In the genomic region with DNA sequence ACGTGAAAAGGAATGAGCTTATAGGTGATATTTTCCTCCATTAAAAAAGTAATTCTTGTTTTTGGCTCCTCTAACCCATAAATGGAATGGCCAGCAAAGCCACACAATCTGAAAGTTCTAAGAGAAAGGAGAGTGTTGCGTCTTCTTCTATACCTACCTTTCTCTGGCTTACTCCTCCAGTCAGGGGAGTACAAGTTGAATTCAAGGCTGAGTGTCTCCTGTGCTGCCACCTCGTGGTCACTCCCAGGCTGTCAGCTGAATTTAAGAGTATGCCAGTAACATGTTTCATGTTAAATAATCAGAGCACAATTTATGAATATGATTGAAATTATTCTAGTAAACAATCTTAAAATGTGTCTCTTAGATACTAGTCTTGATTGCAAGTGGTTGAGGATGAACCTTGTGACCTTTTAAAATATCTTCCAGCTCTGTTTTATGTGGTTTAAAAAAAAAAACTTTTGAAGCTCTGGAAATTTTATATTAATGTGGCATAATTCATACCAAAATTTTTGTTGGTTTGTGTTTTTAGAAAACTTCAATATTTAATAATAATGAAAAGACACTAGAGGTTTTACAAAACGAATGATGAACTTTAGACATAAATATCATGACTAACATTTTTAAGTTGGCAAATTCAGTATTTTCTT, we compare ENCODE assay signal across 1 cellular context.
TF ChIP-seq lines count a peak whose summit lies in the region.

No MANE protein-coding gene starts in this region.

TF ChIP-seq in Ishikawa, 13 proteins besides CTCF, POLR2A, EP300 and RAD21 (continued from another document):
- TF ChIP-seq, protein P1, sequence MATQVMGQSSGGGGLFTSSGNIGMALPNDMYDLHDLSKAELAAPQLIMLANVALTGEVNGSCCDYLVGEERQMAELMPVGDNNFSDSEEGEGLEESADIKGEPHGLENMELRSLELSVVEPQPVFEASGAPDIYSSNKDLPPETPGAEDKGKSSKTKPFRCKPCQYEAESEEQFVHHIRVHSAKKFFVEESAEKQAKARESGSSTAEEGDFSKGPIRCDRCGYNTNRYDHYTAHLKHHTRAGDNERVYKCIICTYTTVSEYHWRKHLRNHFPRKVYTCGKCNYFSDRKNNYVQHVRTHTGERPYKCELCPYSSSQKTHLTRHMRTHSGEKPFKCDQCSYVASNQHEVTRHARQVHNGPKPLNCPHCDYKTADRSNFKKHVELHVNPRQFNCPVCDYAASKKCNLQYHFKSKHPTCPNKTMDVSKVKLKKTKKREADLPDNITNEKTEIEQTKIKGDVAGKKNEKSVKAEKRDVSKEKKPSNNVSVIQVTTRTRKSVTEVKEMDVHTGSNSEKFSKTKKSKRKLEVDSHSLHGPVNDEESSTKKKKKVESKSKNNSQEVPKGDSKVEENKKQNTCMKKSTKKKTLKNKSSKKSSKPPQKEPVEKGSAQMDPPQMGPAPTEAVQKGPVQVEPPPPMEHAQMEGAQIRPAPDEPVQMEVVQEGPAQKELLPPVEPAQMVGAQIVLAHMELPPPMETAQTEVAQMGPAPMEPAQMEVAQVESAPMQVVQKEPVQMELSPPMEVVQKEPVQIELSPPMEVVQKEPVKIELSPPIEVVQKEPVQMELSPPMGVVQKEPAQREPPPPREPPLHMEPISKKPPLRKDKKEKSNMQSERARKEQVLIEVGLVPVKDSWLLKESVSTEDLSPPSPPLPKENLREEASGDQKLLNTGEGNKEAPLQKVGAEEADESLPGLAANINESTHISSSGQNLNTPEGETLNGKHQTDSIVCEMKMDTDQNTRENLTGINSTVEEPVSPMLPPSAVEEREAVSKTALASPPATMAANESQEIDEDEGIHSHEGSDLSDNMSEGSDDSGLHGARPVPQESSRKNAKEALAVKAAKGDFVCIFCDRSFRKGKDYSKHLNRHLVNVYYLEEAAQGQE (IDR thresholded peaks at IDR 0.05; ENCODE audit: low read depth): no peak
- TF ChIP-seq CEBPB (IDR thresholded peaks at IDR 0.05): no peak
- TF ChIP-seq, protein P2, sequence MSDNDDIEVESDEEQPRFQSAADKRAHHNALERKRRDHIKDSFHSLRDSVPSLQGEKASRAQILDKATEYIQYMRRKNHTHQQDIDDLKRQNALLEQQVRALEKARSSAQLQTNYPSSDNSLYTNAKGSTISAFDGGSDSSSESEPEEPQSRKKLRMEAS (IDR thresholded peaks at IDR 0.05): no peak
